In the genomic region with DNA sequence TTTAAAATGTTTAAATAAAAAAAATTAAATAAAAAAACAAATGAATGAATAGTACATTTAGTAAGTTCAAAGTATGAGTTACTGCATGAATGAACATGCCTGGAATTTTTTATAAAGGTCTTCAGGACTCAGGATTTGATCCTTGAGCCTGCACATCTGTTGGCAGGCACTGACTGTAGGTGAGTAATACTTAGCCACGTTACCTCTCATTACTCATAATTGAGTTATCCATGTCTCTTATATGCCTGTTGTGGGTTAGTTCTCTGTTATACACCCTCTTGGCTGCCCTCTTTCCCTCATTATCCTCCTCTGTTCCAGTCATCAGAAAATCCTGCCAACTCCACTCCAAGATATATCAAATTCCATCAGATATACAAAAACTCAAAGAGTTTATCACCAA, we compare ENCODE assay signal across 18 cellular contexts.
DNase-seq lines count a peak whose midpoint lies in the region; ATAC-seq, FAIRE-seq and TF ChIP-seq lines count a peak whose summit lies in the region.
"Had no signal": no experiment of that assay in that cellular context is flagged by ENCODE, and none has a peak within 500 bp of the region (broad histone marks: within the 10 kb centered on the region; RNA-seq: fewer than 3 reads in every experiment).

No MANE protein-coding gene starts in this region.

- H3K4me3 ChIP-seq in PC-3 (ENCODE audit: low read length) (no peak overlapping the region), endothelial cell of umbilical vein (replicated peaks in 1 of 3; ENCODE audit: insufficient read depth in 1 of 3, low read depth in 1 of 3, low read length in 3 of 3) (no peak overlapping the region), osteoblast (ENCODE audit: insufficient read depth, low read length) (no peak overlapping the region)
- H3K4me3 ChIP-seq: cardiac muscle cell, SK-N-MC, thoracic aorta had no signal

- H4K20me1 ChIP-seq in PC-3 (ENCODE audit: low read length) (no peaks in the 10 kb centered on the region), endothelial cell of umbilical vein (replicated peaks; ENCODE audit: control insufficient read depth, extremely low read depth, insufficient read depth, low read length) (no peaks in the 10 kb centered on the region), osteoblast (ENCODE audit: insufficient read depth, low read length) (no peaks in the 10 kb centered on the region)

- dilution Hi-C loops in endothelial cell of umbilical vein (cut with MboI; ENCODE audit: extremely low pct_ligation_motif_present, low sequenced_read_pairs): no loop called here

- POLR2A ChIA-PET in PC-3 (lab: Charles Lee; ENCODE audit: unreplicated experiment) (no interaction called here), endothelial cell of umbilical vein (lab: Charles Lee) (no interaction called here)

- no peak for TF ChIP-seq POLR2A in endothelial cell of umbilical vein (IDR thresholded peaks at IDR 0.05; ENCODE audit: low read depth, low read length)

- no peaks in the 10 kb centered on the region for H3K9me2 ChIP-seq in PC-3 (replicated peaks; ENCODE audit: low read length)

- H3F3A ChIP-seq in PC-3 (ENCODE audit: low read length, unreplicated experiment): peaks cover 3% of the 10 kb centered on the region

- H3K9me3 ChIP-seq in PC-3 (ENCODE audit: low read length): peaks cover 6% of the 10 kb centered on the region; the same call in 1 of the 2 replicates
- no peaks in the 10 kb centered on the region for H3K9me3 ChIP-seq in endothelial cell of umbilical vein (replicated peaks; ENCODE audit: control insufficient read depth, insufficient read depth, low read length)
- H3K9me3 ChIP-seq in osteoblast (ENCODE audit: low read depth, low read length): no peaks in the 10 kb centered on the region
- H3K9me3 ChIP-seq: thoracic aorta had no signal

- ATAC-seq in PC-3: peak; percentile 86
- ATAC-seq: activated CD8-positive, alpha-beta T cell treated with anti-CD3 and anti-CD28 coated beads, Interleukin-2, amount 10 ng/mL, durations not matched to agents 7 days and 5 days had no signal

- H3K4me2 ChIP-seq in PC-3 (ENCODE audit: low read length) (peak overlapping the region; percentile 26; the same call in 1 of the 2 replicates), endothelial cell of umbilical vein (ENCODE audit: insufficient read depth, low read length) (no peak overlapping the region), osteoblast (ENCODE audit: insufficient read depth, low read length) (no peak overlapping the region)

- no TSS peak for BruUV-seq in PC-3 (replicated peaks; lab: Mats Ljungman, UMichigan)
- no TSS peak for BruUV-seq in endothelial cell of umbilical vein (replicated peaks; lab: Mats Ljungman, UMichigan)

- H2AFZ ChIP-seq in PC-3 (ENCODE audit: low read length): no peak overlapping the region
- no peak overlapping the region for H2AFZ ChIP-seq in endothelial cell of umbilical vein (ENCODE audit: low read depth, low read length)
- H2AFZ ChIP-seq in osteoblast (ENCODE audit: low read length): no peak overlapping the region

- CTCF ChIA-PET in PC-3 (lab: Charles Lee) (no interaction called here), endothelial cell of umbilical vein (lab: Charles Lee) (no interaction called here)

- DNase-seq in GM03348 (ENCODE audit: low spot score) (peak; percentile 57), PC-3 (peak; percentile 81), endothelial cell of umbilical vein (ENCODE audit: low read depth, low spot score) (peak; percentile 24), osteoblast (ENCODE audit: insufficient read length, low spot score, missing footprints) (no peak), 8988T (no peak), nucleus accumbens (lab: John Stamatoyannopoulos, UW) (no peak), NCI-H82 (lab: John Stamatoyannopoulos, UW) (no peak), medulla oblongata (ENCODE audit: extremely low spot score) (no peak)
- DNase-seq: activated CD8-positive, alpha-beta T cell treated with anti-CD3 and anti-CD28 coated beads, Interleukin-2, amount 10 ng/mL, durations not matched to agents 7 days and 5 days; endodermal cell; GF-D8; naive B cell; NCI-H1105; NCI-H2171 treated with DMSO at 0.1 percent for 48 hours had no signal

- no peak for FAIRE-seq in endothelial cell of umbilical vein (lab: Jason Lieb, UNC)

- intact Hi-C loops in PC-3 (cut with micrococcal nuclease) (no loop called here), endothelial cell of umbilical vein (cut with micrococcal nuclease) (loop anchor here (1.0 to 5.0 kb wide), 4 partner anchors 16 to 422 kb away; no protein-coding TSS in a partner anchor)

- H3K36me3 ChIP-seq in PC-3 (ENCODE audit: low read depth, low read length) (no peaks in the 10 kb centered on the region), endothelial cell of umbilical vein (ENCODE audit: control insufficient read depth in 2 of 2, extremely low read depth in 1 of 2, insufficient read depth in 2 of 2, low read length in 2 of 2) (no peaks in the 10 kb centered on the region), osteoblast (ENCODE audit: insufficient read depth, low read length) (no peaks in the 10 kb centered on the region)
- H3K36me3 ChIP-seq: cardiac muscle cell, thoracic aorta had no signal

- H3K27ac ChIP-seq in PC-3 (ENCODE audit: low read length) (peak overlapping the region; percentile 95), endothelial cell of umbilical vein (ENCODE audit: insufficient read depth, low read depth, low read length) (peak overlapping the region; percentile 96), osteoblast (ENCODE audit: low read depth, low read length) (peak overlapping the region; percentile 83)
- H3K27ac ChIP-seq: cardiac muscle cell, SK-N-MC, thoracic aorta, VCaP had no signal

- H3K9me1 ChIP-seq in endothelial cell of umbilical vein (replicated peaks; ENCODE audit: control insufficient read depth, extremely low read depth, insufficient read depth, low read length): no peaks in the 10 kb centered on the region

- H3K27me3 ChIP-seq in PC-3 (ENCODE audit: low read length) (no peaks in the 10 kb centered on the region), endothelial cell of umbilical vein (ENCODE audit: control insufficient read depth in 2 of 2, insufficient read depth in 2 of 2, low read length in 2 of 2) (no peaks in the 10 kb centered on the region), osteoblast (ENCODE audit: insufficient read depth, low read length) (no peaks in the 10 kb centered on the region)
- H3K27me3 ChIP-seq: cardiac muscle cell had no signal

- TF ChIP-seq CTCF in PC-3 (conservative IDR thresholded peaks at IDR 0.05; ENCODE audit: low read depth, low read length) (no peak), endothelial cell of umbilical vein (IDR thresholded peaks at IDR 0.05; ENCODE audit: extremely low read depth in 1 of 2, insufficient read depth in 1 of 2, low read depth in 1 of 2, low read length in 2 of 2) (no peak), osteoblast (IDR thresholded peaks at IDR 0.05; ENCODE audit: extremely low read depth, low read depth, low read length) (no peak)

- no peaks in the 10 kb centered on the region for H3K79me2 ChIP-seq in PC-3 (ENCODE audit: low read length)
- no peaks in the 10 kb centered on the region for H3K79me2 ChIP-seq in endothelial cell of umbilical vein (ENCODE audit: control insufficient read depth, insufficient read depth, low read length)
- H3K79me2 ChIP-seq in osteoblast (ENCODE audit: insufficient read depth, low read length): no peaks in the 10 kb centered on the region

- peak overlapping the region; percentile 58 for H3K9ac ChIP-seq in PC-3 (ENCODE audit: low read length)
- no peak overlapping the region for H3K9ac ChIP-seq in endothelial cell of umbilical vein (replicated peaks; ENCODE audit: extremely low read depth, insufficient read depth, low read length)

- H3K4me1 ChIP-seq in PC-3 (ENCODE audit: insufficient read depth, low read length) (peaks cover 51% of the 10 kb centered on the region), endothelial cell of umbilical vein (ENCODE audit: control insufficient read depth, extremely low read depth, insufficient read depth, low read length) (peaks cover 47% of the 10 kb centered on the region), osteoblast (ENCODE audit: insufficient read depth, low read length) (peaks cover 23% of the 10 kb centered on the region)

TF ChIP-seq in endothelial cell of umbilical vein, 7 proteins besides CTCF, POLR2A, EP300 and RAD21:
- TF ChIP-seq EZH2 (IDR thresholded peaks at IDR 0.05; ENCODE audit: borderline replicate concordance, low read depth, low read length, severe bottlenecking) (no peak), POLR2AphosphoS5 (IDR thresholded peaks at IDR 0.05; ENCODE audit: insufficient read depth, low read depth, low read length) (no peak), JUN (IDR thresholded peaks at IDR 0.05; ENCODE audit: borderline replicate concordance, insufficient read depth, insufficient read length, low read depth) (peak; percentile 9), GATA2 (IDR thresholded peaks at IDR 0.05; ENCODE audit: insufficient read depth, insufficient read length, low read depth, low read length) (no peak), FOS (IDR thresholded peaks at IDR 0.05; ENCODE audit: borderline replicate concordance, insufficient read depth, low read length) (peak; percentile 37), MYC (IDR thresholded peaks at IDR 0.05; ENCODE audit: low read depth, low read length) (no peak)
- TF ChIP-seq, protein P1, sequence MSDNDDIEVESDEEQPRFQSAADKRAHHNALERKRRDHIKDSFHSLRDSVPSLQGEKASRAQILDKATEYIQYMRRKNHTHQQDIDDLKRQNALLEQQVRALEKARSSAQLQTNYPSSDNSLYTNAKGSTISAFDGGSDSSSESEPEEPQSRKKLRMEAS (IDR thresholded peaks at IDR 0.05; ENCODE audit: insufficient read depth, insufficient read length): no peak

Comparison
In these comparisons a context has a peak if more than half of its experiments do, and no peak if none do; other contexts are left out.
1. DNase-seq: peak in GM03348 (single experiment), PC-3 (single experiment) and endothelial cell of umbilical vein (single experiment); none in osteoblast (single experiment), 8988T (single experiment), nucleus accumbens (0 of 56), NCI-H82 (single experiment) and medulla oblongata (single experiment).
2. Peak in every context shown above with its lines, with median percentiles within 50 percentile points of each other: H3K27ac ChIP-seq.